In the genomic region with DNA sequence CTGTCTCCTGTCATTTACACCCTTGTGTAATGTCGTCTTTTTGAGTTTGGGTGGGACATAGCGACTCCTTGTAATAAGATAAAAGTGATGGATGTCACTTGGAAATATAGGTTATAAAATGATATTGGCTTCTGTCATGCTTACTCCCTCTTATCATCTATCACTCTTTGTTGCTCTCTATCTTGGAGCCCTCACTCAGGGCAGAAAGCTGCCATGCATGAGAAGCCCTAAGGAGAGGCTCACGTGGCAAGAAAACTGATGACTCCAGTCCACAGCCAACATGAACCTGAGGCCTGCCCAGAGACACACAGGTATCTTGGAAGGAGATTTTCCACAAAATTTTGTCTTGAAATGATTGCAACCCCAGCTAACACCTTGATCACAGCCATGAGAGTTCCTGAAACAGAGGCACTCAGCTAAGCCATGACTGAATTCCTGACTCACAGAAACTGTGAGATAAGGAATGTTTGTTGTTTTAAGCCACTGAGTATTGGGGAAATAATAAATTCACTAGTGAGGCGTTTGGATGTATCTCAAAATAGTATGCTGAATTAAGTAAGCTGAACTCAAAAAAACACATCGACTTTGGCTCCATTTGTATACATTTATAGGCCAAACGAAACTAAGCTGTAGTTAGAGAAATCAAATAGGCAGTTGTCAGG, we compare ENCODE assay signal across 20 cellular contexts.
DNase-seq lines count a peak whose midpoint lies in the region; ATAC-seq and TF ChIP-seq lines count a peak whose summit lies in the region.
"Had no signal": no experiment of that assay in that cellular context is flagged by ENCODE, and none has a peak within 500 bp of the region (broad histone marks: within the 10 kb centered on the region; RNA-seq: fewer than 3 reads in every experiment).

No MANE protein-coding gene starts in this region.

- no peaks in the 10 kb centered on the region for H3K4me1 ChIP-seq in hepatocyte (ENCODE audit: insufficient read depth)
- H3K4me1 ChIP-seq: gastrocnemius medialis, lower lobe of right lung, psoas muscle, upper lobe of left lung had no signal

- CTCF ChIA-PET in WTC11 (lab: Charles Lee), result no interaction called here

- POLR2A ChIA-PET in WTC11 (lab: Charles Lee), result no interaction called here

- no peaks in the 10 kb centered on the region for H3K36me3 Mint-ChIP-seq in WTC11
- H3K36me3 Mint-ChIP-seq: activated CD8-positive, alpha-beta memory T cell treated with anti-CD3 and anti-CD28 coated beads, Interleukin-2, amount 10 ng/mL, durations not matched to agents 7 days and 5 days had no signal

- no peak overlapping the region for H3K4me3 Mint-ChIP-seq in WTC11
- H3K4me3 Mint-ChIP-seq: activated CD8-positive, alpha-beta memory T cell treated with anti-CD3 and anti-CD28 coated beads, Interleukin-2, amount 10 ng/mL, durations not matched to agents 7 days and 5 days; natural killer cell had no signal

- H3K27me3 Mint-ChIP-seq in WTC11 (ENCODE audit: low read depth), result no peaks in the 10 kb centered on the region; the same call in 1 of the 2 replicates
- H3K27me3 Mint-ChIP-seq: activated CD8-positive, alpha-beta memory T cell treated with anti-CD3 and anti-CD28 coated beads, Interleukin-2, amount 10 ng/mL, durations not matched to agents 7 days and 5 days had no signal

- no peak overlapping the region for H3K4me3 ChIP-seq in hepatocyte
- H3K4me3 ChIP-seq: gastrocnemius medialis, lower lobe of right lung, psoas muscle, upper lobe of left lung had no signal

- H3K4me1 Mint-ChIP-seq in WTC11, result peaks cover 64% of the 10 kb centered on the region
- H3K4me1 Mint-ChIP-seq: activated CD8-positive, alpha-beta memory T cell treated with anti-CD3 and anti-CD28 coated beads, Interleukin-2, amount 10 ng/mL, durations not matched to agents 7 days and 5 days; natural killer cell had no signal

- 55% methylated on average over 6 of the region's 6 CpGs for WGBS in hepatocyte (ENCODE audit: low lambda C conversion rate, missing lambda C conversion rate)

- no peaks in the 10 kb centered on the region for H4K20me1 ChIP-seq in hepatocyte (ENCODE audit: insufficient read depth, poor library complexity, severe bottlenecking)

- no peaks in the 10 kb centered on the region for H3K27me3 ChIP-seq in hepatocyte
- H3K27me3 ChIP-seq: gastrocnemius medialis, upper lobe of left lung had no signal

- no peak overlapping the region for H3K4me2 ChIP-seq in hepatocyte

- no peaks in the 10 kb centered on the region for H3K9me2 ChIP-seq in hepatocyte (replicated peaks; ENCODE audit: insufficient read depth)

- no peak overlapping the region for H2AFZ ChIP-seq in hepatocyte

- ATAC-seq in WTC11, result peak; percentile 49
- ATAC-seq in HG02938 (IDR thresholded peaks at IDR 0.05; ENCODE audit: unreplicated experiment), result no peak
- ATAC-seq: activated CD8-positive, alpha-beta memory T cell treated with anti-CD3 and anti-CD28 coated beads, Interleukin-2, amount 10 ng/mL, durations not matched to agents 7 days and 5 days; gastrocnemius medialis; lower lobe of right lung; natural killer cell; psoas muscle had no signal

- no peaks in the 10 kb centered on the region for H3K9me3 ChIP-seq in hepatocyte (ENCODE audit: low read depth)
- H3K9me3 ChIP-seq: gastrocnemius medialis, lower lobe of right lung, psoas muscle, upper lobe of left lung had no signal

- TF ChIP-seq CTCF in WTC11 (IDR thresholded peaks at IDR 0.05) (no peak), hepatocyte (IDR thresholded peaks at IDR 0.05; ENCODE audit: poor library complexity) (no peak)

- H3K27ac ChIP-seq in hepatocyte, result no peak overlapping the region
- H3K27ac ChIP-seq: gastrocnemius medialis, lower lobe of right lung, psoas muscle, upper lobe of left lung had no signal

- peak overlapping the region; percentile 37; the same call in 1 of the 2 replicates for H3K27ac Mint-ChIP-seq in WTC11
- H3K27ac Mint-ChIP-seq: activated CD8-positive, alpha-beta memory T cell treated with anti-CD3 and anti-CD28 coated beads, Interleukin-2, amount 10 ng/mL, durations not matched to agents 7 days and 5 days; natural killer cell had no signal

- H3K36me3 ChIP-seq in hepatocyte (replicated peaks; ENCODE audit: insufficient read depth, low read depth), result no peaks in the 10 kb centered on the region
- H3K36me3 ChIP-seq: gastrocnemius medialis, lower lobe of right lung, upper lobe of left lung had no signal

- no peaks in the 10 kb centered on the region for H3K9me3 Mint-ChIP-seq in WTC11

- DNase-seq in A172 (ENCODE audit: low spot score) (peak; percentile 52), HCEC 1CT (peak; percentile 43), WTC11 (ENCODE audit: low spot score) (no peak), hepatocyte (ENCODE audit: low spot score) (peak; percentile 9), germinal center (ENCODE audit: low spot score) (no peak), NCI-H446 treated with DMSO at 0.1 percent for 48 hours (lab: John Stamatoyannopoulos, UW) (no peak), NCI-H345 (lab: John Stamatoyannopoulos, UW) (no peak)
- DNase-seq: activated CD8-positive, alpha-beta memory T cell treated with anti-CD3 and anti-CD28 coated beads, Interleukin-2, amount 10 ng/mL, durations not matched to agents 7 days and 5 days; amniotic stem cell; C1 segment of cervical spinal cord; DMS79; gastrocnemius medialis; lower lobe of right lung; natural killer cell; NCI-H146; NCI-H2227 treated with DMSO at 0.1 percent for 48 hours; psoas muscle; stimulated activated naive CD4-positive, alpha-beta T cell; upper lobe of left lung had no signal

- H3K79me2 ChIP-seq in hepatocyte, result no peaks in the 10 kb centered on the region

TF ChIP-seq in WTC11, 78 proteins besides CTCF, POLR2A, EP300 and RAD21:
- no peak for TF ChIP-seq CREB1 (CRISPR knock-in tag; IDR thresholded peaks at IDR 0.05)
- no peak for TF ChIP-seq NFATC4 (CRISPR knock-in tag; IDR thresholded peaks at IDR 0.05)
- no peak for TF ChIP-seq PRRX2 (CRISPR knock-in tag; IDR thresholded peaks at IDR 0.05)
- TF ChIP-seq, protein P1, sequence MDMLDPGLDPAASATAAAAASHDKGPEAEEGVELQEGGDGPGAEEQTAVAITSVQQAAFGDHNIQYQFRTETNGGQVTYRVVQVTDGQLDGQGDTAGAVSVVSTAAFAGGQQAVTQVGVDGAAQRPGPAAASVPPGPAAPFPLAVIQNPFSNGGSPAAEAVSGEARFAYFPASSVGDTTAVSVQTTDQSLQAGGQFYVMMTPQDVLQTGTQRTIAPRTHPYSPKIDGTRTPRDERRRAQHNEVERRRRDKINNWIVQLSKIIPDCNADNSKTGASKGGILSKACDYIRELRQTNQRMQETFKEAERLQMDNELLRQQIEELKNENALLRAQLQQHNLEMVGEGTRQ (CRISPR knock-in tag; IDR thresholded peaks at IDR 0.05), result no peak
- no peak for TF ChIP-seq CREM (CRISPR knock-in tag; IDR thresholded peaks at IDR 0.05)
TF ChIP-seq in WTC11: peak in this region for 0.

Comparison
In these comparisons a context has a peak if more than half of its experiments do, and no peak if none do; other contexts are left out.
1. DNase-seq: peak in A172 (single experiment), HCEC 1CT (single experiment) and hepatocyte (single experiment); none in WTC11 (single experiment), germinal center (single experiment), NCI-H446 treated with DMSO at 0.1 percent for 48 hours (single experiment) and NCI-H345 (single experiment).